15 cellular contexts compared by ENCODE assay signal in the genomic region with DNA sequence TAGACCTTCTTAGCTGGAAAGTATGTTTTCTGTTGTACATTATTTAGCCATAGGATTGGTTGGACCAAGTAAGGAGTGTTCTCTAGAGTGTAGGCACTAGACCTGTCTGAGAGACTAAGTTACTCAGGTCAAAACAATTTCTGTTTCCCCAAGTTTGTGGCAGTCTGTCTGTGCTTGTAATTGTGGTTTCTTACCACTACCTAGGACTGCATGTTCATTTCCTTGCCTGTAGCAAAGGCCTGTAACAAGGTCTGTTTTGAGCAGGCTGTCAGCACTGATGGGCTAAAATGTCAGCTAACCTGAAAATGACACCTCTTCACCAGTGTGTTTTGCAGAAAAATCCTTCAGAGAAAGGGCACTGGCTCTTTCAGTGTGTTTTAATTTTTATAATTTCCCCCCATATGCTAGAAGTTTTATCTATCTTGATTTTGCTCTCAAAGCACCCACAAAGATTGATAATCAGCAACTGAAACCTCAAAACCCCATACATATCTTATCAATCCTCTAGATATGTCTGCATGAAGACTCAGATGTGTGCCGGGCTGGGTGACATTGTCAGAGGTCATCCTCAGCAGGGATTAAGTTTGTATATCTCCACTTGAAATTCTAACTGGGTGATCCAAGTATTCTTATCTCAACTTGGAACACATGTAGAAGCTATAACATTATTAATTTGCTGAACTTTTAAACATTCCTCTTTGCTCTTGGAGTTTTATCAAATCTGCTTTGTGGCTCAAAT. TPM values are rescaled to one million over a fixed set of nuclear protein-coding genes. Genes with fewer than 3 reads are reported as not detected.
DNase-seq lines count a peak whose midpoint lies in the region; ATAC-seq and TF ChIP-seq lines count a peak whose summit lies in the region.
"Had no signal": no experiment of that assay in that cellular context is flagged by ENCODE, and none has a peak within 500 bp of the region (broad histone marks: within the 10 kb centered on the region; RNA-seq: fewer than 3 reads in every experiment).

No MANE protein-coding gene starts in this region.

- no peaks in the 10 kb centered on the region; the same call in 1 of the 2 replicates for H3K9me2 ChIP-seq in GM23338 (ENCODE audit: insufficient read depth)

- 0 out of 2 replicates have a peak overlapping the region, but pooled peaks have one; percentile 5 for H2AFZ ChIP-seq in GM23338

- DNase-seq in CD8-positive, alpha-beta T cell, result peak in 1 of 7 experiments; percentile 11
- no peak for DNase-seq in GM23338 (ENCODE audit: low spot score)
- peak; percentile 41 for DNase-seq in activated CD8-positive, alpha-beta T cell treated with anti-CD3 and anti-CD28 coated beads, Interleukin-2, amount 10 ng/mL, durations not matched to agents 7 days and 5 days
- peak; percentile 70 for DNase-seq in iris pigment epithelial cell (ENCODE audit: low read depth)
- DNase-seq in DMS79 (lab: John Stamatoyannopoulos, UW), result no peak
- no peak for DNase-seq in germinal center (ENCODE audit: low spot score)
- DNase-seq in HPDE6-E6E7 (ENCODE audit: extremely low spot score), result no peak
- DNase-seq: BE2C, left lung, NCI-H2171 treated with DMSO at 0.1 percent for 48 hours, sigmoid colon had no signal

- CTCF ChIA-PET in CD8-positive, alpha-beta T cell (lab: Charles Lee), result no interaction called here
- CTCF ChIA-PET in activated CD8-positive, alpha-beta T cell treated with anti-CD3 and anti-CD28 coated beads, Interleukin-2, amount 10 ng/mL, durations not matched to agents 7 days and 5 days (lab: Charles Lee), result no interaction called here

- peak; percentile 71 for ATAC-seq in CD8-positive, alpha-beta T cell
- ATAC-seq in GM23338 (no peak), HG03097 (IDR thresholded peaks at IDR 0.05; ENCODE audit: low FRiP score, unreplicated experiment) (no peak)
- peak; percentile 95 for ATAC-seq in activated CD8-positive, alpha-beta T cell treated with anti-CD3 and anti-CD28 coated beads, Interleukin-2, amount 10 ng/mL, durations not matched to agents 7 days and 5 days
- ATAC-seq: left lung had no signal

- H3K4me3 ChIP-seq in CD8-positive, alpha-beta T cell (ENCODE audit: low read depth, low read length), result no peak overlapping the region
- no peak overlapping the region for H3K4me3 ChIP-seq in GM23338
- H3K4me3 ChIP-seq: left lung, sigmoid colon, suprapubic skin had no signal

- H3K27ac Mint-ChIP-seq in CD8-positive, alpha-beta T cell, result peak overlapping the region; percentile 87
- H3K27ac Mint-ChIP-seq in GM23338, result no peak overlapping the region
- peak overlapping the region; percentile 13 for H3K27ac Mint-ChIP-seq in activated CD8-positive, alpha-beta T cell treated with anti-CD3 and anti-CD28 coated beads, Interleukin-2, amount 10 ng/mL, durations not matched to agents 7 days and 5 days
- H3K27ac Mint-ChIP-seq: T-helper 1 cell treated with Interleukin-12 subunit alpha and Interleukin-12 subunit beta and Interleukin-4 antibody, amounts not matched to agents 30 μg/mL and 1 μg/mL, for 36 hours had no signal

- no peak for TF ChIP-seq CTCF in CD8-positive, alpha-beta T cell (IDR thresholded peaks at IDR 0.05)
- no peak for TF ChIP-seq CTCF in GM23338 (conservative IDR thresholded peaks at IDR 0.05; ENCODE audit: low read depth in 2 of 2)

- no peaks in the 10 kb centered on the region for H3K79me2 ChIP-seq in GM23338 (replicated peaks; ENCODE audit: insufficient read depth)

- intact Hi-C loops in CD8-positive, alpha-beta T cell (cut with DNase I, micrococcal nuclease), result no loop called here

- H3K27me3 Mint-ChIP-seq in CD8-positive, alpha-beta T cell (ENCODE audit: low read depth), result no peaks in the 10 kb centered on the region
- no peaks in the 10 kb centered on the region for H3K27me3 Mint-ChIP-seq in GM23338 (ENCODE audit: insufficient read depth, low read depth, poor library complexity)
- no peaks in the 10 kb centered on the region for H3K27me3 Mint-ChIP-seq in activated CD8-positive, alpha-beta T cell treated with anti-CD3 and anti-CD28 coated beads, Interleukin-2, amount 10 ng/mL, durations not matched to agents 7 days and 5 days (ENCODE audit: low read depth)

- H4K20me1 ChIP-seq in GM23338 (replicated peaks; ENCODE audit: insufficient read depth), result no peaks in the 10 kb centered on the region

- H3K27me3 ChIP-seq in CD8-positive, alpha-beta T cell (ENCODE audit: insufficient read depth, low read length), result no peaks in the 10 kb centered on the region
- no peaks in the 10 kb centered on the region for H3K27me3 ChIP-seq in GM23338 (ENCODE audit: insufficient read depth)
- H3K27me3 ChIP-seq: BE2C, left lung, neutrophil, sigmoid colon, suprapubic skin had no signal

- no peaks in the 10 kb centered on the region for H3K9me3 Mint-ChIP-seq in CD8-positive, alpha-beta T cell
- no peaks in the 10 kb centered on the region for H3K9me3 Mint-ChIP-seq in GM23338
- no peaks in the 10 kb centered on the region for H3K9me3 Mint-ChIP-seq in activated CD8-positive, alpha-beta T cell treated with anti-CD3 and anti-CD28 coated beads, Interleukin-2, amount 10 ng/mL, durations not matched to agents 7 days and 5 days (ENCODE audit: insufficient read depth)
- H3K9me3 Mint-ChIP-seq: T-helper 1 cell treated with Interleukin-12 subunit alpha and Interleukin-12 subunit beta and Interleukin-4 antibody, amounts not matched to agents 30 μg/mL and 1 μg/mL, for 36 hours had no signal

- no peak overlapping the region for H3K4me3 Mint-ChIP-seq in CD8-positive, alpha-beta T cell
- no peak overlapping the region for H3K4me3 Mint-ChIP-seq in GM23338
- H3K4me3 Mint-ChIP-seq in activated CD8-positive, alpha-beta T cell treated with anti-CD3 and anti-CD28 coated beads, Interleukin-2, amount 10 ng/mL, durations not matched to agents 7 days and 5 days, result no peak overlapping the region
- H3K4me3 Mint-ChIP-seq: T-helper 1 cell treated with Interleukin-12 subunit alpha and Interleukin-12 subunit beta and Interleukin-4 antibody, amounts not matched to agents 30 μg/mL and 1 μg/mL, for 36 hours had no signal

- H3K36me3 Mint-ChIP-seq in CD8-positive, alpha-beta T cell, result no peaks in the 10 kb centered on the region
- H3K36me3 Mint-ChIP-seq in GM23338 (ENCODE audit: low read depth), result no peaks in the 10 kb centered on the region
- no peaks in the 10 kb centered on the region for H3K36me3 Mint-ChIP-seq in activated CD8-positive, alpha-beta T cell treated with anti-CD3 and anti-CD28 coated beads, Interleukin-2, amount 10 ng/mL, durations not matched to agents 7 days and 5 days (ENCODE audit: low read depth)

- H3K4me2 ChIP-seq in GM23338, result no peak overlapping the region

- POLR2A ChIA-PET in CD8-positive, alpha-beta T cell (lab: Charles Lee), result no interaction called here
- POLR2A ChIA-PET in activated CD8-positive, alpha-beta T cell treated with anti-CD3 and anti-CD28 coated beads, Interleukin-2, amount 10 ng/mL, durations not matched to agents 7 days and 5 days (lab: Charles Lee), result no interaction called here

- H3K27ac ChIP-seq in CD8-positive, alpha-beta T cell (ENCODE audit: low read depth, low read length), result peak overlapping the region; percentile 3
- H3K27ac ChIP-seq in GM23338 (ENCODE audit: low read depth), result no peak overlapping the region
- H3K27ac ChIP-seq: left lung, neutrophil, sigmoid colon, suprapubic skin had no signal

- peaks cover 22% of the 10 kb centered on the region for H3K4me1 ChIP-seq in CD8-positive, alpha-beta T cell (ENCODE audit: insufficient read depth, low read length)
- H3K4me1 ChIP-seq in GM23338 (ENCODE audit: insufficient read depth), result 0 out of 2 replicates have a peak, but pooled peaks cover 7% of the 10 kb centered on the region
- H3K4me1 ChIP-seq: BE2C, left lung, sigmoid colon, suprapubic skin had no signal

- H3K36me3 ChIP-seq in CD8-positive, alpha-beta T cell (ENCODE audit: insufficient read depth, low read length), result no peaks in the 10 kb centered on the region
- H3K36me3 ChIP-seq in GM23338 (ENCODE audit: insufficient read depth), result no peaks in the 10 kb centered on the region
- H3K36me3 ChIP-seq: BE2C, left lung, neutrophil, sigmoid colon, suprapubic skin had no signal

- no peaks in the 10 kb centered on the region for H3F3A ChIP-seq in GM23338 (replicated peaks; ENCODE audit: low read depth)

- no peaks in the 10 kb centered on the region for H3K9me3 ChIP-seq in CD8-positive, alpha-beta T cell (ENCODE audit: low read length)
- H3K9me3 ChIP-seq: BE2C, left lung, neutrophil, suprapubic skin had no signal

- peaks cover 20% of the 10 kb centered on the region for H3K4me1 Mint-ChIP-seq in CD8-positive, alpha-beta T cell (ENCODE audit: low read depth)
- H3K4me1 Mint-ChIP-seq in GM23338, result no peaks in the 10 kb centered on the region; the same call in 2 of the 3 replicates
- peaks cover 16% of the 10 kb centered on the region for H3K4me1 Mint-ChIP-seq in activated CD8-positive, alpha-beta T cell treated with anti-CD3 and anti-CD28 coated beads, Interleukin-2, amount 10 ng/mL, durations not matched to agents 7 days and 5 days (ENCODE audit: low read depth)

TF ChIP-seq in GM23338, 12 proteins besides CTCF, POLR2A, EP300 and RAD21 (continues in another document):
- TF ChIP-seq EZH2 (IDR thresholded peaks at IDR 0.05; ENCODE audit: low read depth, unreplicated experiment) (no peak), STAT1 (IDR thresholded peaks at IDR 0.05; ENCODE audit: unreplicated experiment) (no peak)

RNA-seq across cellular contexts. Expression of a gene that starts 50.7 kb away (rescaled TPM):
- 1 to 10 TPM; 1.4 to 2.3 TPM for total RNA-seq in CD8-positive, alpha-beta T cell
- total RNA-seq in GM23338 (2014; rRNA removed; shearing (Covaris generic)), result 11.6 and 14.2 TPM in 2 replicates
- polyA plus RNA-seq in GM23338 (2016; fragmentation: Nextera tagmentation; extraction: Ambion mirVana), result 4.7 and 5.5 TPM in 2 replicates
- under 1 TPM in 1 of 2 experiments, not detected in 1; 0.50 TPM for total RNA-seq in activated CD8-positive, alpha-beta T cell treated with anti-CD3 and anti-CD28 coated beads, Interleukin-2, amount 10 ng/mL, durations not matched to agents 7 days and 5 days

Comparison
In these comparisons a context has a peak if more than half of its experiments do, and no peak if none do; other contexts are left out.
1. ATAC-seq: peak in CD8-positive, alpha-beta T cell (single experiment) and activated CD8-positive, alpha-beta T cell treated with anti-CD3 and anti-CD28 coated beads, Interleukin-2, amount 10 ng/mL, durations not matched to agents 7 days and 5 days (single experiment); none in GM23338 (single experiment) and HG03097 (single experiment).
2. DNase-seq: peak in activated CD8-positive, alpha-beta T cell treated with anti-CD3 and anti-CD28 coated beads, Interleukin-2, amount 10 ng/mL, durations not matched to agents 7 days and 5 days (single experiment) and iris pigment epithelial cell (single experiment); none in GM23338 (single experiment), DMS79 (single experiment), germinal center (single experiment) and HPDE6-E6E7 (single experiment).